ENCODE assay signal across 1 cellular context in genomic region chr11:118872403-118872821, GRCh38.
TF ChIP-seq lines count a peak whose summit lies in the region.

No MANE protein-coding gene starts in this region.

TF ChIP-seq in H1, 55 proteins besides CTCF, POLR2A, EP300 and RAD21:
- TF ChIP-seq RNF2 (IDR thresholded peaks at IDR 0.05; ENCODE audit: borderline replicate concordance, low read depth, low read length, missing control alignments, poor library complexity, severe bottlenecking) (no peak), RFX5 (IDR thresholded peaks at IDR 0.05; ENCODE audit: borderline replicate concordance, low read depth, low read length) (no peak), RBBP5 (IDR thresholded peaks at IDR 0.05; ENCODE audit: borderline replicate concordance, low read depth, low read length) (no peak), GTF2F1 (IDR thresholded peaks at IDR 0.05; ENCODE audit: borderline replicate concordance, low read depth, low read length) (no peak), NANOG (IDR thresholded peaks at IDR 0.05; ENCODE audit: insufficient read depth, low read depth, low read length, poor library complexity, severe bottlenecking) (no peak), CHD7 (IDR thresholded peaks at IDR 0.05; ENCODE audit: insufficient replicate concordance, low read length) (no peak), CREB1 (IDR thresholded peaks at IDR 0.05) (no peak), E2F6 (IDR thresholded peaks at IDR 0.05) (no peak), CHD1 (IDR thresholded peaks at IDR 0.05; ENCODE audit: low read depth, low read length) (no peak), CBX8 (IDR thresholded peaks at IDR 0.05; ENCODE audit: borderline replicate concordance, low read depth, low read length) (no peak), ATF2 (IDR thresholded peaks at IDR 0.05; ENCODE audit: low read length) (no peak), CHD2 (IDR thresholded peaks at IDR 0.05; ENCODE audit: low read length) (no peak), JUND (IDR thresholded peaks at IDR 0.05; ENCODE audit: low read length) (no peak), CEBPB (IDR thresholded peaks at IDR 0.05; ENCODE audit: low read depth, low read length) (no peak), PHF8 (conservative IDR thresholded peaks at IDR 0.05; ENCODE audit: low read depth, low read length) (no peak), TEAD4 (IDR thresholded peaks at IDR 0.05; ENCODE audit: low read depth, low read length) (no peak), TBP (IDR thresholded peaks at IDR 0.05; ENCODE audit: low read depth, low read length) (no peak), SIRT6 (IDR thresholded peaks at IDR 0.05; ENCODE audit: low read length) (no peak), SP4 (IDR thresholded peaks at IDR 0.05; ENCODE audit: low read length) (no peak), SAP30 (IDR thresholded peaks at IDR 0.05; ENCODE audit: insufficient read depth, insufficient replicate concordance, low read length) (no peak)
